In the genomic region with DNA sequence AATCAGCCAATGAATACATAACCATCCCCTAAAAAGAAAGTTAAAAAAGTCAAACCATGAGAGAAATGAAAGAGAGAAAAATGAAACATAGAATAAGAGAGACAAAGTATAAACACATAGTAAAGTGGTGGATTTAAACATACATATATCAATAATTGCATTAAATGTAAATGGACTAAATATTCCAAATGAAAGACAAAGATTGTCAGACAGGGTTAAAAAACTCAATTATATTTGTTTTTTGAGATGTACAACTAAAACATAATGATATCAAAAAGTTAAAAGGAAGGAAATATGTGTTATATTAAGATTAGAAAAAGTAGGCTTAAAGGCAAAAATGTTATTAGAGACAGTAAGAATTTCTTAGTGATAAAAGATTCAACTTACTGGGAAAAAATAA, we compare ENCODE assay signal across 28 cellular contexts.
"Had no signal": no experiment of that assay in that cellular context is flagged by ENCODE, and none has a peak within 500 bp of the region (broad histone marks: within the 10 kb centered on the region; RNA-seq: fewer than 3 reads in every experiment).

No MANE protein-coding gene starts in this region.

- FAIRE-seq: endometrium, endothelial cell of umbilical vein had no signal

- DNase-seq: activated CD4-positive, alpha-beta memory T cell treated with anti-CD3 and anti-CD28 coated beads, Interleukin-2, amount 10 ng/mL, durations not matched to agents 7 days and 5 days; activated CD4-positive, alpha-beta T cell treated with anti-CD3 and anti-CD28 coated beads for 36 hours; activated CD4-positive, alpha-beta T cell treated with anti-CD3 and anti-CD28 coated beads, Interleukin-2, amount 10 ng/mL, durations not matched to agents 7 days and 5 days; activated CD4-positive, alpha-beta T cell treated with anti-CD3 and anti-CD28 coated beads, Interleukin-2, amount 50 U/mL, for 4 hours; activated CD4-positive, CD25-positive, alpha-beta regulatory T cell; activated CD4-positive, CD25-positive, alpha-beta regulatory T cell treated with anti-CD3 and anti-CD28 coated beads, Interleukin-2, amount 50 U/mL, for 72 hours; activated CD8-positive, alpha-beta memory T cell treated with anti-CD3 and anti-CD28 coated beads, Interleukin-2, amount 50 U/mL, for 48 hours; activated gamma-delta T cell; activated naive CD4-positive, alpha-beta T cell; activated naive CD4-positive, alpha-beta T cell treated with anti-CD3 and anti-CD28 coated beads, Interleukin-2, amount 10 ng/mL, durations not matched to agents 7 days and 5 days; activated naive CD8-positive, alpha-beta T cell treated with anti-CD3 and anti-CD28 coated beads, Interleukin-2, amount 10 ng/mL, durations not matched to agents 7 days and 5 days; activated T-cell treated with anti-CD3 and anti-CD28 coated beads for 4 hours; activated T-cell treated with anti-CD3 and anti-CD28 coated beads, Interleukin-2, amount 50 U/mL, for 24 hours; activated T-cell treated with anti-CD3 and anti-CD28 coated beads, Interleukin-2, amount 50 U/mL, for 72 hours; central memory CD4-positive, alpha-beta T cell; cerebellar nuclear complex; colonic mucosa; effector CD8-positive, alpha-beta T cell; esophagus squamous epithelium; gastrocnemius medialis; glutamatergic neuron; heart left ventricle; T-helper 2 cell had no signal

- H3K4me1 ChIP-seq: ascending aorta, breast epithelium, colonic mucosa, esophagus squamous epithelium, gastrocnemius medialis, heart left ventricle had no signal

- H3K27ac ChIP-seq: ascending aorta, breast epithelium, cardiac muscle cell, colonic mucosa, esophagus squamous epithelium, gastrocnemius medialis, heart left ventricle had no signal

- H3K9me3 ChIP-seq: colonic mucosa, gastrocnemius medialis had no signal

- H3K36me3 ChIP-seq: ascending aorta, breast epithelium, cardiac muscle cell, colonic mucosa, esophagus squamous epithelium, gastrocnemius medialis, heart left ventricle had no signal

- H3K4me3 ChIP-seq: ascending aorta, breast epithelium, cardiac muscle cell, colonic mucosa, esophagus squamous epithelium, gastrocnemius medialis, heart left ventricle had no signal
